1 cellular context compared by ENCODE assay signal in the genomic region with DNA sequence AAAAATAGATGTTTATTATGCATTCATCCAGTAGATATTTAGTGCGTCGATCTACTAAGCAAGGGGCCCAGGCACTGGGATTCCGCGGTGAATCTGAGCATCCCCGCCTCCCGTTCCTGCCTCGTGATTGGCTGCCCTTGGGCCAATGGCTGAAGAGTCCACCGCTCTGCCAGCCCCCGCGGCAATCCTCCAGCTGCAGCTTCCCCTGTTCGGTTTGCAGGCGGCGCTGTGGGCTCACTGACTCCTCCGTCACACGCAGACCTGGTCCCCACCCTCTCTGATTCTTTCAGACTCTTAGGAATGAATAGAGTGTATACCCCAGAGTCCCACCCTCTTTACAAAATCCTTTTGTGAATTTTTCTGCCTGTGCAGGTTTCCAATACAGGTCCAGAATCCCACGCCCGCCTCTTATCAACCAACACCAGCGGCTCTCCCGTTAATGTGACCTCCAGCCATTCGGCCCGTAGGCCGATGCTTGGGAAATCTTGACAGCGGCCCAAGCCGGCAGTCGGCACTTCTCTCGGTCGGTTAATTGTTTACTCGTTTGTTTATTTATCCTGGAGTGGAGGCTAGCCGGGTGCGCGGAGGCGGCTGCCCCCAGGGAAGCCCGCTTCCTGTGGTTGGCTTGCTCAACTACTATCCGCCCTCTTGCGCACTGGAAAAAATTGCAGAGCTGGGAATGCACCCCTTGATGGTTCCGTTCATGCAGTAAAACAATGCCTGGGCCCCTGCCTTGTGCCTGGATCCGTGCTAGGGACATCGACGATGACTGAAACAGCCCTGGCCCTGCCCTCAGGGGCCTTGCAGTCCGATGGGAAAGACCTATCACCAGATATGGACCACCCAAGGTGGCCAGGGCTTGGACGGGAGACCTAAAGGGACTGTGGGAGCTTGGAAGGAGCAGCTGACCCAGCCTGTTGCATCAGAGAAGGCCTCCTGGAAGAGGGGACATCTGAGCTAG.
TF ChIP-seq lines count a peak whose summit lies in the region.

No MANE protein-coding gene starts in this region.

TF ChIP-seq in HepG2, 621 proteins besides CTCF, POLR2A, EP300 and RAD21 (continued from another document and continues in another):
- TF ChIP-seq, protein P1, sequence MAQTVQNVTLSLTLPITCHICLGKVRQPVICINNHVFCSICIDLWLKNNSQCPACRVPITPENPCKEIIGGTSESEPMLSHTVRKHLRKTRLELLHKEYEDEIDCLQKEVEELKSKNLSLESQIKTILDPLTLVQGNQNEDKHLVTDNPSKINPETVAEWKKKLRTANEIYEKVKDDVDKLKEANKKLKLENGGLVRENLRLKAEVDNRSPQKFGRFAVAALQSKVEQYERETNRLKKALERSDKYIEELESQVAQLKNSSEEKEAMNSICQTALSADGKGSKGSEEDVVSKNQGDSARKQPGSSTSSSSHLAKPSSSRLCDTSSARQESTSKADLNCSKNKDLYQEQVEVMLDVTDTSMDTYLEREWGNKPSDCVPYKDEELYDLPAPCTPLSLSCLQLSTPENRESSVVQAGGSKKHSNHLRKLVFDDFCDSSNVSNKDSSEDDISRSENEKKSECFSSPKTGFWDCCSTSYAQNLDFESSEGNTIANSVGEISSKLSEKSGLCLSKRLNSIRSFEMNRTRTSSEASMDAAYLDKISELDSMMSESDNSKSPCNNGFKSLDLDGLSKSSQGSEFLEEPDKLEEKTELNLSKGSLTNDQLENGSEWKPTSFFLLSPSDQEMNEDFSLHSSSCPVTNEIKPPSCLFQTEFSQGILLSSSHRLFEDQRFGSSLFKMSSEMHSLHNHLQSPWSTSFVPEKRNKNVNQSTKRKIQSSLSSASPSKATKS (CRISPR knock-in tag; IDR thresholded peaks at IDR 0.05): no peak
- TF ChIP-seq NFE2L2 (IDR thresholded peaks at IDR 0.05; ENCODE audit: low read length) (no peak), FOXK2 (IDR thresholded peaks at IDR 0.05) (no peak), SPEN (CRISPR knock-in tag; IDR thresholded peaks at IDR 0.05; ENCODE audit: low read depth) (peak; percentile 23; the same call in 1 of the 2 replicates), ZSCAN29 (CRISPR knock-in tag; conservative IDR thresholded peaks at IDR 0.05) (no peak), DNMT3B (CRISPR knock-in tag; conservative IDR thresholded peaks at IDR 0.05) (no peak; the same call in 1 of the 2 replicates), ZNF484 (CRISPR knock-in tag; IDR thresholded peaks at IDR 0.05; ENCODE audit: borderline replicate concordance, low read depth) (no peak), DNMT1 (CRISPR knock-in tag; IDR thresholded peaks at IDR 0.05) (no peak), MYNN (CRISPR knock-in tag; IDR thresholded peaks at IDR 0.05; ENCODE audit: low read depth) (no peak), ETV6 (CRISPR knock-in tag; conservative IDR thresholded peaks at IDR 0.05) (no peak), BCL6 (CRISPR knock-in tag; IDR thresholded peaks at IDR 0.05) (peak; percentile 59), RFX1 (IDR thresholded peaks at IDR 0.05) (no peak), TMF1 (CRISPR knock-in tag; IDR thresholded peaks at IDR 0.05; ENCODE audit: low read depth) (no peak), KDM3A (CRISPR knock-in tag; IDR thresholded peaks at IDR 0.05; ENCODE audit: low read depth) (no peak), MLLT10 (CRISPR knock-in tag; IDR thresholded peaks at IDR 0.05) (no peak), FOXM1 (CRISPR knock-in tag; IDR thresholded peaks at IDR 0.05) (no peak), SIN3B (IDR thresholded peaks at IDR 0.05; ENCODE audit: low read length) (no peak), RAD51 (IDR thresholded peaks at IDR 0.05; ENCODE audit: borderline replicate concordance) (no peak)
- TF ChIP-seq, protein P2, sequence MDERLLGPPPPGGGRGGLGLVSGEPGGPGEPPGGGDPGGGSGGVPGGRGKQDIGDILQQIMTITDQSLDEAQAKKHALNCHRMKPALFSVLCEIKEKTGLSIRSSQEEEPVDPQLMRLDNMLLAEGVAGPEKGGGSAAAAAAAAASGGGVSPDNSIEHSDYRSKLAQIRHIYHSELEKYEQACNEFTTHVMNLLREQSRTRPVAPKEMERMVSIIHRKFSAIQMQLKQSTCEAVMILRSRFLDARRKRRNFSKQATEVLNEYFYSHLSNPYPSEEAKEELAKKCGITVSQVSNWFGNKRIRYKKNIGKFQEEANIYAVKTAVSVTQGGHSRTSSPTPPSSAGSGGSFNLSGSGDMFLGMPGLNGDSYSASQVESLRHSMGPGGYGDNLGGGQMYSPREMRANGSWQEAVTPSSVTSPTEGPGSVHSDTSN (CRISPR knock-in tag; IDR thresholded peaks at IDR 0.05): no peak
- TF ChIP-seq, protein P3, sequence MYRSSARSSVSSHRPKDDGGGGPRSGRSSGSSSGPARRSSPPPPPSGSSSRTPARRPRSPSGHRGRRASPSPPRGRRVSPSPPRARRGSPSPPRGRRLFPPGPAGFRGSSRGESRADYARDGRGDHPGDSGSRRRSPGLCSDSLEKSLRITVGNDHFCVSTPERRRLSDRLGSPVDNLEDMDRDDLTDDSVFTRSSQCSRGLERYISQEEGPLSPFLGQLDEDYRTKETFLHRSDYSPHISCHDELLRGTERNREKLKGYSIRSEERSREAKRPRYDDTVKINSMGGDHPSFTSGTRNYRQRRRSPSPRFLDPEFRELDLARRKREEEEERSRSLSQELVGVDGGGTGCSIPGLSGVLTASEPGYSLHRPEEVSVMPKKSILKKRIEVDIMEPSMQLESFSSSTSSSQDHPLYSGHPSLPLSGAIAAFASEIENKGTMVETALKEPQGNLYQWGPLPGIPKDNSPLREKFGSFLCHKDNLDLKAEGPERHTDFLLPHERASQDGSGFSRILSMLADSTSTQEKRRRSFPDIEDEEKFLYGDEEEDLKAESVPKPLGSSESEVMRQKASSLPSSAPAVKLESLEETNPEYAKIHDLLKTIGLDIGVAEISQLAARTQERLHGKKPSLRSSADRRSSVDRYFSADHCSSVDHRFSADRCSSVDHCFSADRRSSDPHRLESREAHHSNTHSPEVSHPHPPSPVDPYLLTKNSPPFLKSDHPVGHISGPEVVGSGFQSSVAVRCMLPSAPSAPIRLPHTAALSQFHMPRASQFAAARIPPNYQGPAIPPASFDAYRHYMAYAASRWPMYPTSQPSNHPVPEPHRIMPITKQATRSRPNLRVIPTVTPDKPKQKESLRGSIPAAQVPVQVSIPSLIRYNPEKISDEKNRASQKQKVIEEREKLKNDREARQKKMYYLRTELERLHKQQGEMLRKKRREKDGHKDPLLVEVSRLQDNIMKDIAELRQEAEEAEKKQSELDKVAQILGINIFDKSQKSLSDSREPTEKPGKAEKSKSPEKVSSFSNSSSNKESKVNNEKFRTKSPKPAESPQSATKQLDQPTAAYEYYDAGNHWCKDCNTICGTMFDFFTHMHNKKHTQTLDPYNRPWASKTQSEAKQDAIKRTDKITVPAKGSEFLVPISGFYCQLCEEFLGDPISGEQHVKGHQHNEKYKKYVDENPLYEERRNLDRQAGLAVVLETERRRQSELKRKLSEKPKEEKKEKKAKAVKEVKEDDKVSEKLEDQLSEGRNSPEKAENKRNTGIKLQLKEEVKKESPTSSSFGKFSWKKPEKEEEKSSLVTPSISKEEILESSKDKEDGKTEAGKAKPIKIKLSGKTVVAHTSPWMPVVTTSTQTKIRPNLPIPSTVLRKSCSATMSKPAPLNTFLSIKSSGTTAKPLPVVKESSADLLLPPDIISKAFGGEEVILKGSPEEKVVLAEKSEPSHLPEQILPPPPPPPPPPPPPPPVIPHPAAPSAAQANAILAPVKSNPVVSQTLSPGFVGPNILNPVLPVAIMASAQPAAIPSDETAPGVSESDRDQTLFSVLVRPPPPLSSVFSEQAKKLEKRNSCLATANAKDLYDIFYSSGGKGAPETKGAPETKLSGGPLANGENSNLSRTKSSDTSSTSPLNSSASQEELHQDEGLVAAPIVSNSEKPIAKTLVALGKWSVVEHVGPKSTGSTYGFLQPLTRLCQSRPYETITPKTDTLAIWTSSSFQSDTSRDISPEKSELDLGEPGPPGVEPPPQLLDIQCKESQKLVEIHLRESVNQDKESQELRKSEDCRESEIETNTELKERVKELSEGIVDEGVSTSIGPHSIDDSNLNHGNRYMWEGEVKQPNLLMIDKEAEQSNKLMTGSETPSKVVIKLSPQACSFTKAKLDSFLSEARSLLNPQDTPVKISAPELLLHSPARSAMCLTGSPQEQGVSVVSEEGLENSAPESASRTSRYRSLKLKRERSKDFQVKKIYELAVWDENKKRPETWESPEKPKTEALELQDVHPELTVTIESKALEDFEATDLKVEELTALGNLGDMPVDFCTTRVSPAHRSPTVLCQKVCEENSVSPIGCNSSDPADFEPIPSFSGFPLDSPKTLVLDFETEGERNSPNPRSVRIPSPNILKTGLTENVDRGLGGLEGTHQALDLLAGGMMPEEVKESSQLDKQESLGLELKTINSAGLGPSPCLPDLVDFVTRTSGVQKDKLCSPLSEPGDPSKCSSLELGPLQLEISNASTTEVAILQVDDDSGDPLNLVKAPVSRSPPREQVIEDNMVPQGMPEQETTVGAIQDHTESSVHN (CRISPR knock-in tag; IDR thresholded peaks at IDR 0.05): no peak
- TF ChIP-seq, protein P4, sequence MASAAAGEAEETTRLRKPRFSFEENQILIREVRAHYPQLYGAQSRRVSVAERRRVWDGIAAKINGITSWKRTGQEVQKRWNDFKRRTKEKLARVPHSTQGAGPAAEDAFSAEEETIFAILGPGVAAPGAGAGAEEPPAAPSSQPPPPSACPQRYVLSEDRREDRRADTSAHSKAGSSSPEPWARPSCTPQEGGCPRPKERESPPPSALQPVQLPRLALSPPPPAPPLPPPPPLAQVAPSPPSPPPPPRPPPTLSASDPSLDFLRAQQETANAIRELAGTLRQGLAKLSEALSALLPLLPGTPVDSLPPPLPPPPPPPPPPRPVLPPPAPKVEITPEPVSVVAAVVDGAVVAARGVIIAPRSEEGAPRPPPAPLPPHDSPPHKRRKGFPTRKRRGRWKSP (CRISPR knock-in tag; IDR thresholded peaks at IDR 0.05): peak; percentile 68; the same call in 1 of the 2 replicates
- TF ChIP-seq, protein P5, sequence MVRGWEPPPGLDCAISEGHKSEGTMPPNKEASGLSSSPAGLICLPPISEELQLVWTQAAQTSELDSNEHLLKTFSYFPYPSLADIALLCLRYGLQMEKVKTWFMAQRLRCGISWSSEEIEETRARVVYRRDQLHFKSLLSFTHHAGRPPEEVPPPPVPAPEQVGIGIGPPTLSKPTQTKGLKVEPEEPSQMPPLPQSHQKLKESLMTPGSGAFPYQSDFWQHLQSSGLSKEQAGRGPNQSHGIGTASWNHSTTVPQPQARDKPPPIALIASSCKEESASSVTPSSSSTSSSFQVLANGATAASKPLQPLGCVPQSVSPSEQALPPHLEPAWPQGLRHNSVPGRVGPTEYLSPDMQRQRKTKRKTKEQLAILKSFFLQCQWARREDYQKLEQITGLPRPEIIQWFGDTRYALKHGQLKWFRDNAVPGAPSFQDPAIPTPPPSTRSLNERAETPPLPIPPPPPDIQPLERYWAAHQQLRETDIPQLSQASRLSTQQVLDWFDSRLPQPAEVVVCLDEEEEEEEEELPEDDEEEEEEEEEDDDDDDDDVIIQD (CRISPR knock-in tag; IDR thresholded peaks at IDR 0.05; ENCODE audit: low read depth): no peak; the same call in 1 of the 2 replicates
- TF ChIP-seq, protein P6, sequence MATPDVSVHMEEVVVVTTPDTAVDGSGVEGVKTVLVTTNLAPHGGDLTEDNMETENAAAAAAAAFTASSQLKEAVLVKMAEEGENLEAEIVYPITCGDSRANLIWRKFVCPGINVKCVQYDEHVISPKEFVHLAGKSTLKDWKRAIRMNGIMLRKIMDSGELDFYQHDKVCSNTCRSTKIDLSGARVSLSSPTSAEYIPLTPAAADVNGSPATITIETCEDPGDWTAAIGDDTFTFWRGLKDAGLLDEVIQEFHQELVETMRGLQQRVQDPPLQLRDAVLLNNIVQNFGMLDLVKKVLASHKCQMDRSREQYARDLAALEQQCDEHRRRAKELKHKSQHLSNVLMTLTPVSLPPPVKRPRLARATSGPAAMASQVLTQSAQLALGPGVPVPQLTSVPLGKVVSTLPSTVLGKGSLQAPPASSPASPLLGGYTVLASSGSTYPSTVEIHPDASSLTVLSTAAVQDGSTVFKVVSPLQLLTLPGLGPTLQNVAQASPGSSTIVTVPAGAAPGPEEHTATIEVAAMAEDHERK (CRISPR knock-in tag; IDR thresholded peaks at IDR 0.05; ENCODE audit: low read depth): no peak
- TF ChIP-seq, protein P7, sequence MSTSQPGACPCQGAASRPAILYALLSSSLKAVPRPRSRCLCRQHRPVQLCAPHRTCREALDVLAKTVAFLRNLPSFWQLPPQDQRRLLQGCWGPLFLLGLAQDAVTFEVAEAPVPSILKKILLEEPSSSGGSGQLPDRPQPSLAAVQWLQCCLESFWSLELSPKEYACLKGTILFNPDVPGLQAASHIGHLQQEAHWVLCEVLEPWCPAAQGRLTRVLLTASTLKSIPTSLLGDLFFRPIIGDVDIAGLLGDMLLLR (CRISPR knock-in tag; IDR thresholded peaks at IDR 0.05): no peak
- TF ChIP-seq, protein P8, sequence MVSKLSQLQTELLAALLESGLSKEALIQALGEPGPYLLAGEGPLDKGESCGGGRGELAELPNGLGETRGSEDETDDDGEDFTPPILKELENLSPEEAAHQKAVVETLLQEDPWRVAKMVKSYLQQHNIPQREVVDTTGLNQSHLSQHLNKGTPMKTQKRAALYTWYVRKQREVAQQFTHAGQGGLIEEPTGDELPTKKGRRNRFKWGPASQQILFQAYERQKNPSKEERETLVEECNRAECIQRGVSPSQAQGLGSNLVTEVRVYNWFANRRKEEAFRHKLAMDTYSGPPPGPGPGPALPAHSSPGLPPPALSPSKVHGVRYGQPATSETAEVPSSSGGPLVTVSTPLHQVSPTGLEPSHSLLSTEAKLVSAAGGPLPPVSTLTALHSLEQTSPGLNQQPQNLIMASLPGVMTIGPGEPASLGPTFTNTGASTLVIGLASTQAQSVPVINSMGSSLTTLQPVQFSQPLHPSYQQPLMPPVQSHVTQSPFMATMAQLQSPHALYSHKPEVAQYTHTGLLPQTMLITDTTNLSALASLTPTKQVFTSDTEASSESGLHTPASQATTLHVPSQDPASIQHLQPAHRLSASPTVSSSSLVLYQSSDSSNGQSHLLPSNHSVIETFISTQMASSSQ (IDR thresholded peaks at IDR 0.05; ENCODE audit: low read depth): no peak
- TF ChIP-seq, protein P8 (CRISPR knock-in tag; IDR thresholded peaks at IDR 0.05; ENCODE audit: borderline replicate concordance): peak; percentile 36; the same call in 1 of the 2 replicates
- TF ChIP-seq, protein P9, sequence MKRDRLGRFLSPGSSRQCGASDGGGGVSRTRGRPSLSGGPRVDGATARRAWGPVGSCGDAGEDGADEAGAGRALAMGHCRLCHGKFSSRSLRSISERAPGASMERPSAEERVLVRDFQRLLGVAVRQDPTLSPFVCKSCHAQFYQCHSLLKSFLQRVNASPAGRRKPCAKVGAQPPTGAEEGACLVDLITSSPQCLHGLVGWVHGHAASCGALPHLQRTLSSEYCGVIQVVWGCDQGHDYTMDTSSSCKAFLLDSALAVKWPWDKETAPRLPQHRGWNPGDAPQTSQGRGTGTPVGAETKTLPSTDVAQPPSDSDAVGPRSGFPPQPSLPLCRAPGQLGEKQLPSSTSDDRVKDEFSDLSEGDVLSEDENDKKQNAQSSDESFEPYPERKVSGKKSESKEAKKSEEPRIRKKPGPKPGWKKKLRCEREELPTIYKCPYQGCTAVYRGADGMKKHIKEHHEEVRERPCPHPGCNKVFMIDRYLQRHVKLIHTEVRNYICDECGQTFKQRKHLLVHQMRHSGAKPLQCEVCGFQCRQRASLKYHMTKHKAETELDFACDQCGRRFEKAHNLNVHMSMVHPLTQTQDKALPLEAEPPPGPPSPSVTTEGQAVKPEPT (CRISPR knock-in tag; IDR thresholded peaks at IDR 0.05; ENCODE audit: low read depth): no peak
